Comparison of ENCODE assay signal across 1 cellular context in the genomic region with DNA sequence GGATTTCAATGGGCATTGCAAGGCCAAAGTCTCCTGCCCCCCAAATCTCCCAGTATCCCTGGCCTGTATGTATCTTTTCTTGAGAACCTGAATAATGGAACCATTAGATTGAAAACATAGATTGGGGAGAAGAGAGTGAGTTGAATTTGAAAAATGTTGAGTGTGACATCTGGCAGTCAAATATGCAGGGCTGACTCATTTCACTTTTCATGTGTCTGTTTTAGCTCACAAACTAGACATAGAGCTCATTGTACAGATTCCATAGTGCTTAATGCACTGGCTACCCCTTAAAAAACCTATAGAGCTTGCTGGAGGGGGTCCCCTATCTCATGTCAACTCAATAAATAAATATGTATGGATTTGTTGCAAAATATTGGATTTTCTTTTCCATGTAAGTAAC.
TF ChIP-seq lines count a peak whose summit lies in the region.

No MANE protein-coding gene starts in this region.

TF ChIP-seq in SK-N-SH, 30 proteins besides CTCF, POLR2A, EP300 and RAD21 (continued from another document):
- TF ChIP-seq, protein P1, sequence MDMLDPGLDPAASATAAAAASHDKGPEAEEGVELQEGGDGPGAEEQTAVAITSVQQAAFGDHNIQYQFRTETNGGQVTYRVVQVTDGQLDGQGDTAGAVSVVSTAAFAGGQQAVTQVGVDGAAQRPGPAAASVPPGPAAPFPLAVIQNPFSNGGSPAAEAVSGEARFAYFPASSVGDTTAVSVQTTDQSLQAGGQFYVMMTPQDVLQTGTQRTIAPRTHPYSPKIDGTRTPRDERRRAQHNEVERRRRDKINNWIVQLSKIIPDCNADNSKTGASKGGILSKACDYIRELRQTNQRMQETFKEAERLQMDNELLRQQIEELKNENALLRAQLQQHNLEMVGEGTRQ (IDR thresholded peaks at IDR 0.05; ENCODE audit: borderline replicate concordance, low read depth, low read length), result no peak
- TF ChIP-seq SMC3 (IDR thresholded peaks at IDR 0.05; ENCODE audit: low read depth, low read length), result no peak
- peak; percentile 98 for TF ChIP-seq TCF12 (IDR thresholded peaks at IDR 0.05)
- TF ChIP-seq GATA2 (CRISPR knock-in tag; IDR thresholded peaks at IDR 0.05), result no peak
- peak; percentile 62 for TF ChIP-seq NFIC (IDR thresholded peaks at IDR 0.05; ENCODE audit: borderline replicate concordance)
- TF ChIP-seq, protein P2, sequence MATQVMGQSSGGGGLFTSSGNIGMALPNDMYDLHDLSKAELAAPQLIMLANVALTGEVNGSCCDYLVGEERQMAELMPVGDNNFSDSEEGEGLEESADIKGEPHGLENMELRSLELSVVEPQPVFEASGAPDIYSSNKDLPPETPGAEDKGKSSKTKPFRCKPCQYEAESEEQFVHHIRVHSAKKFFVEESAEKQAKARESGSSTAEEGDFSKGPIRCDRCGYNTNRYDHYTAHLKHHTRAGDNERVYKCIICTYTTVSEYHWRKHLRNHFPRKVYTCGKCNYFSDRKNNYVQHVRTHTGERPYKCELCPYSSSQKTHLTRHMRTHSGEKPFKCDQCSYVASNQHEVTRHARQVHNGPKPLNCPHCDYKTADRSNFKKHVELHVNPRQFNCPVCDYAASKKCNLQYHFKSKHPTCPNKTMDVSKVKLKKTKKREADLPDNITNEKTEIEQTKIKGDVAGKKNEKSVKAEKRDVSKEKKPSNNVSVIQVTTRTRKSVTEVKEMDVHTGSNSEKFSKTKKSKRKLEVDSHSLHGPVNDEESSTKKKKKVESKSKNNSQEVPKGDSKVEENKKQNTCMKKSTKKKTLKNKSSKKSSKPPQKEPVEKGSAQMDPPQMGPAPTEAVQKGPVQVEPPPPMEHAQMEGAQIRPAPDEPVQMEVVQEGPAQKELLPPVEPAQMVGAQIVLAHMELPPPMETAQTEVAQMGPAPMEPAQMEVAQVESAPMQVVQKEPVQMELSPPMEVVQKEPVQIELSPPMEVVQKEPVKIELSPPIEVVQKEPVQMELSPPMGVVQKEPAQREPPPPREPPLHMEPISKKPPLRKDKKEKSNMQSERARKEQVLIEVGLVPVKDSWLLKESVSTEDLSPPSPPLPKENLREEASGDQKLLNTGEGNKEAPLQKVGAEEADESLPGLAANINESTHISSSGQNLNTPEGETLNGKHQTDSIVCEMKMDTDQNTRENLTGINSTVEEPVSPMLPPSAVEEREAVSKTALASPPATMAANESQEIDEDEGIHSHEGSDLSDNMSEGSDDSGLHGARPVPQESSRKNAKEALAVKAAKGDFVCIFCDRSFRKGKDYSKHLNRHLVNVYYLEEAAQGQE (IDR thresholded peaks at IDR 0.05; ENCODE audit: low read depth, low read length), result no peak
- TF ChIP-seq FOSL2 (IDR thresholded peaks at IDR 0.05; ENCODE audit: borderline replicate concordance, low read depth), result peak; percentile 89
- no peak for TF ChIP-seq CHD2 (IDR thresholded peaks at IDR 0.05; ENCODE audit: low read length, partially characterized antibody)
- TF ChIP-seq ELF1 (IDR thresholded peaks at IDR 0.05), result no peak
- no peak for TF ChIP-seq FOXJ3 (CRISPR knock-in tag; IDR thresholded peaks at IDR 0.05)
- TF ChIP-seq, protein P3, sequence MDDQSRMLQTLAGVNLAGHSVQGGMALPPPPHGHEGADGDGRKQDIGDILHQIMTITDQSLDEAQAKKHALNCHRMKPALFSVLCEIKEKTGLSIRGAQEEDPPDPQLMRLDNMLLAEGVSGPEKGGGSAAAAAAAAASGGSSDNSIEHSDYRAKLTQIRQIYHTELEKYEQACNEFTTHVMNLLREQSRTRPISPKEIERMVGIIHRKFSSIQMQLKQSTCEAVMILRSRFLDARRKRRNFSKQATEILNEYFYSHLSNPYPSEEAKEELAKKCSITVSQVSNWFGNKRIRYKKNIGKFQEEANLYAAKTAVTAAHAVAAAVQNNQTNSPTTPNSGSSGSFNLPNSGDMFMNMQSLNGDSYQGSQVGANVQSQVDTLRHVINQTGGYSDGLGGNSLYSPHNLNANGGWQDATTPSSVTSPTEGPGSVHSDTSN (IDR thresholded peaks at IDR 0.05), result peak; percentile 97
- no peak for TF ChIP-seq RFX5 (IDR thresholded peaks at IDR 0.05; ENCODE audit: low read length)
- TF ChIP-seq TAF1 (IDR thresholded peaks at IDR 0.05; ENCODE audit: borderline replicate concordance, low read depth, low read length), result no peak
- TF ChIP-seq MXI1 (IDR thresholded peaks at IDR 0.05; ENCODE audit: low read depth, low read length), result no peak
